In the genomic region with DNA sequence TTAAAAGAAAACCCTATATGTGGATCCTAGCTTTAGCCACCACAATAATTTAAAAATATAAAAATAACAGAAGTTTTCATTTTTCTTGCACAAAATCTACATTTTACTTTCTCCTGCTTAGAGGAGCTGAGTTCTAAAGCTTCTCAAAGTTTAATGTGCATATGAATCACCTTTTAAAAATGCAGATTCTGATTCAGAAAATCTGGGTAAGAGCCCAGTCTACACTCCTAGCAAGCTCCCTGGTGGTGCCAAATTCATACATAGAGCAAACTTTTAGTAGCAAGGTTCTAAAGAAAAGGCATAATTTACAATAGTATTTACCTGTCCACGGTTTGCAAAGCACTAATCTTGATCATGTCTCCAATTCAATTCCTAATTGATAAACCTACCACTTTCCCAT, we compare ENCODE assay signal across 17 cellular contexts. TPM values are rescaled to one million over a fixed set of nuclear protein-coding genes. Genes with fewer than 3 reads are reported as not detected.
DNase-seq lines count a peak whose midpoint lies in the region; ATAC-seq and TF ChIP-seq lines count a peak whose summit lies in the region.
"Had no signal": no experiment of that assay in that cellular context is flagged by ENCODE, and none has a peak within 500 bp of the region (broad histone marks: within the 10 kb centered on the region; RNA-seq: fewer than 3 reads in every experiment).

No MANE protein-coding gene starts in this region.

- intact Hi-C loops in colonic mucosa (cut with DNase I) = no loop called here

- H3K9ac ChIP-seq in colonic mucosa (ENCODE audit: low read depth in 2 of 2, low read length in 2 of 2) = no peak overlapping the region

- H3K4me3 ChIP-seq in colonic mucosa = no peak overlapping the region
- H3K4me3 ChIP-seq: ovary, skin epidermis had no signal

- DNase-seq in stimulated activated naive CD8-positive, alpha-beta T cell treated with anti-CD3 and anti-CD28 coated beads, Interleukin-15, Interleukin-2, amounts not matched to agents 100 U/mL and 50 U/mL, for 24 hours = no peak
- no peak for DNase-seq in stimulated activated naive CD8-positive, alpha-beta T cell treated with anti-CD3 and anti-CD28 coated beads, Interleukin-15, amount 100 ng/mL, for 72 hours
- DNase-seq in RKO (ENCODE audit: low spot score) = peak; percentile 25
- no peak for DNase-seq in central memory CD8-positive, alpha-beta T cell (ENCODE audit: low spot score in 2 of 2)
- DNase-seq in stimulated activated CD4-positive, alpha-beta T cell treated with anti-CD3 and anti-CD28 coated beads, Interleukin-12 subunit alpha, Interleukin-12 subunit beta, amount 100 ng/mL, for 4 hours = no peak
- DNase-seq in colonic mucosa = no peak
- DNase-seq in UCSD-AML1 (lab: John Stamatoyannopoulos, UW; ENCODE audit: unreplicated experiment) = no peak
- DNase-seq in GDM1 (lab: John Stamatoyannopoulos, UW) = no peak
- DNase-seq: brain microvascular endothelial cell, DMS153, NCI-H187 treated with DMSO at 0.1 percent for 48 hours, NCI-H526, ovary had no signal

- H3K27ac Mint-ChIP-seq in stimulated activated naive CD8-positive, alpha-beta T cell treated with anti-CD3 and anti-CD28 coated beads, Interleukin-15, amount 100 ng/mL, for 72 hours = no peak overlapping the region
- H3K27ac Mint-ChIP-seq in central memory CD8-positive, alpha-beta T cell (ENCODE audit: low read depth) = peak overlapping the region; percentile 89

- H3K27me3 Mint-ChIP-seq in stimulated activated naive CD8-positive, alpha-beta T cell treated with anti-CD3 and anti-CD28 coated beads, Interleukin-15, amount 100 ng/mL, for 72 hours = no peaks in the 10 kb centered on the region
- no peaks in the 10 kb centered on the region for H3K27me3 Mint-ChIP-seq in central memory CD8-positive, alpha-beta T cell
- H3K27me3 Mint-ChIP-seq: stimulated activated naive CD8-positive, alpha-beta T cell treated with anti-CD3 and anti-CD28 coated beads, Interleukin-15, Interleukin-2, amounts not matched to agents 100 ng/mL and 50 ng/mL, for 24 hours had no signal

- no peaks in the 10 kb centered on the region for H3K9me3 ChIP-seq in colonic mucosa
- H3K9me3 ChIP-seq: ovary had no signal

- H3K4me1 ChIP-seq in colonic mucosa = peaks cover 3% of the 10 kb centered on the region

- ATAC-seq in stimulated activated naive CD8-positive, alpha-beta T cell treated with anti-CD3 and anti-CD28 coated beads, Interleukin-15, Interleukin-2, amounts not matched to agents 100 U/mL and 50 U/mL, for 24 hours = peak; percentile 23
- ATAC-seq in stimulated activated naive CD8-positive, alpha-beta T cell treated with anti-CD3 and anti-CD28 coated beads, Interleukin-15, amount 100 ng/mL, for 72 hours = no peak
- ATAC-seq in central memory CD8-positive, alpha-beta T cell (replicated peaks; ENCODE audit: extremely low read depth, poor library complexity, severe bottlenecking) = no peak
- ATAC-seq: Panc1 had no signal

- peaks cover 67% of the 10 kb centered on the region for H3K4me1 Mint-ChIP-seq in stimulated activated naive CD8-positive, alpha-beta T cell treated with anti-CD3 and anti-CD28 coated beads, Interleukin-15, amount 100 ng/mL, for 72 hours
- peaks cover 53% of the 10 kb centered on the region for H3K4me1 Mint-ChIP-seq in central memory CD8-positive, alpha-beta T cell

- no peak overlapping the region for H3K4me3 Mint-ChIP-seq in stimulated activated naive CD8-positive, alpha-beta T cell treated with anti-CD3 and anti-CD28 coated beads, Interleukin-15, amount 100 ng/mL, for 72 hours
- no peak overlapping the region for H3K4me3 Mint-ChIP-seq in central memory CD8-positive, alpha-beta T cell
- H3K4me3 Mint-ChIP-seq: stimulated activated naive CD8-positive, alpha-beta T cell treated with anti-CD3 and anti-CD28 coated beads, Interleukin-15, Interleukin-2, amounts not matched to agents 100 ng/mL and 50 ng/mL, for 24 hours; T-helper 1 cell treated with Interleukin-12 subunit alpha and Interleukin-12 subunit beta and Interleukin-4 antibody, amounts not matched to agents 30 μg/mL and 1 μg/mL, for 36 hours had no signal

- H3K27me3 ChIP-seq in colonic mucosa = no peaks in the 10 kb centered on the region
- H3K27me3 ChIP-seq: brain microvascular endothelial cell, ovary had no signal

- H3K36me3 Mint-ChIP-seq in central memory CD8-positive, alpha-beta T cell (ENCODE audit: insufficient read depth) = peaks cover 32% of the 10 kb centered on the region

- no peak overlapping the region for H3K27ac ChIP-seq in colonic mucosa
- H3K27ac ChIP-seq: brain microvascular endothelial cell, ovary had no signal

- H3K9me3 Mint-ChIP-seq in stimulated activated naive CD8-positive, alpha-beta T cell treated with anti-CD3 and anti-CD28 coated beads, Interleukin-15, amount 100 ng/mL, for 72 hours = peaks cover 0 to 7% of the 10 kb centered on the region in 2 donors
- no peaks in the 10 kb centered on the region for H3K9me3 Mint-ChIP-seq in central memory CD8-positive, alpha-beta T cell
- H3K9me3 Mint-ChIP-seq: stimulated activated naive CD8-positive, alpha-beta T cell treated with anti-CD3 and anti-CD28 coated beads, Interleukin-15, Interleukin-2, amounts not matched to agents 100 ng/mL and 50 ng/mL, for 24 hours; T-helper 1 cell treated with Interleukin-12 subunit alpha and Interleukin-12 subunit beta and Interleukin-4 antibody, amounts not matched to agents 30 μg/mL and 1 μg/mL, for 36 hours had no signal

- TF ChIP-seq CTCF in colonic mucosa (IDR thresholded peaks at IDR 0.05) = no peak

- H3K36me3 ChIP-seq in colonic mucosa = peaks cover 4% of the 10 kb centered on the region
- H3K36me3 ChIP-seq: ovary had no signal

RNA-seq across cellular contexts. Expression of gene RSBN1, which starts 19.3 kb away (rescaled TPM):
- 10 to 100 TPM; 21.7 to 27.4 TPM for total RNA-seq in colonic mucosa

RNA-seq across cellular contexts. Expression of gene PHTF1, which starts 33.7 kb away (rescaled TPM):
- total RNA-seq in colonic mucosa = 1 to 10 TPM; 8.5 to 9.8 TPM
